9 cellular contexts compared by ENCODE assay signal in the genomic region with DNA sequence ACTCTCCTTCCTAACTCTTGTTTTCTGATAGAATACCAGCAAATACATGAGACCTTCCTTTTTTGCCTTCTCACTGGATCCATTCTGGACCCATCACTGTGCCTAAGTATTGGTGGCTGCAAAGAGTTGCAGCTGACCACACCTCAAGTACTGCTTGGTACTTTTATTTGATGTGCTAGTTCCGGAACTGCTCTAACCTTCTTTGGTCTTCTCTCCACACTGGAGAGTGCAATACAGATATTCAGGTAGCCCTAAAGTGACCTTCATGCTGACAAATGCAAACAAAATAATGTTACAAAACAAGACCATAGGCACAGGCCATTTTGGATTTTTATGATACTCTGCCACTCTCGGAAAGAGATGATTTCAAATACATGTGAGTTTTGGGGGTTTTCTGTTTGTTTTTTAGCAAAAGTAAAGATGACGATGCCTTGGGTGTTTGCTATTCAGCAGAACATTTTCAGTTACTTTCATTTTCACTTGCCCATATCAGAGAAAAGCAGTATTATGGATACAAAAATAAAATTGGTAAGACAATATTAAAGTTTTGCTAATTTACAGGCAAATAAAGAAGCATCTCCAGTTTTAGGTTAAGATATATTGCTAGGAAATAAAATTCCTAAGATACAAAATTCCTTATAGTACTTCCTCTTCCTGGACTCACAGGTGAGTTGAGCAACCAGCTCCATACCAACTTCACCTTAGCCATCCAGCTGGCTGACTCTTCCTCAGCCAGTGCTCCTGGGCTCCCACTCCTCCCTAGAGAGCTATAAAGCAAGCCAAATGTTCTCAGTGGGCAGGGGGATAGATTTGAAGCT. TPM values are rescaled to one million over a fixed set of nuclear protein-coding genes. Genes with fewer than 3 reads are reported as not detected.
DNase-seq lines count a peak whose midpoint lies in the region; ATAC-seq, FAIRE-seq and TF ChIP-seq lines count a peak whose summit lies in the region.
"Had no signal": no experiment of that assay in that cellular context is flagged by ENCODE, and none has a peak within 500 bp of the region (broad histone marks: within the 10 kb centered on the region; RNA-seq: fewer than 3 reads in every experiment).

No MANE protein-coding gene starts in this region.

- ATAC-seq in GM21423 (IDR thresholded peaks at IDR 0.05; ENCODE audit: unreplicated experiment) (no peak), HG02884 (IDR thresholded peaks at IDR 0.05; ENCODE audit: unreplicated experiment) (no peak)
- ATAC-seq: HCT116 had no signal

- no peak for DNase-seq in T-helper 1 cell
- no peak for DNase-seq in activated CD4-positive, alpha-beta memory T cell treated with anti-CD3 and anti-CD28 coated beads, Interleukin-2, amount 10 ng/mL, durations not matched to agents 7 days and 5 days
- DNase-seq in keratinocyte (ENCODE audit: low read depth, low spot score): no peak
- no peak for DNase-seq in stomach
- no peak for DNase-seq in NCI-H1694 treated with DMSO at 0.1 percent for 48 hours (lab: John Stamatoyannopoulos, UW)

- 44 to 50% (median 45%) methylated on average over 3 of the region's 3 CpGs for WGBS in stomach, 5 donors

- H3K4me2 ChIP-seq in keratinocyte (ENCODE audit: control insufficient read depth, extremely low read depth, insufficient read depth, low read depth, low read length): peak overlapping the region; percentile 11

- H3K27me3 Mint-ChIP-seq in T-helper 1 cell treated with Interleukin-12 subunit alpha and Interleukin-12 subunit beta and Interleukin-4 antibody, amounts not matched to agents 30 μg/mL and 1 μg/mL, for 36 hours (ENCODE audit: low read depth): no peaks in the 10 kb centered on the region
- H3K27me3 Mint-ChIP-seq in activated CD4-positive, alpha-beta memory T cell treated with anti-CD3 and anti-CD28 coated beads, Interleukin-2, amount 10 ng/mL, durations not matched to agents 7 days and 5 days: peaks cover 1% of the 10 kb centered on the region

- H2AFZ ChIP-seq in keratinocyte (ENCODE audit: control insufficient read depth, low read length): no peak overlapping the region

- CTCF ChIA-PET in activated CD4-positive, alpha-beta memory T cell treated with anti-CD3 and anti-CD28 coated beads, Interleukin-2, amount 10 ng/mL, durations not matched to agents 7 days and 5 days (lab: Charles Lee): interaction anchor here (1.0 kb wide), 1 partner anchor 43 kb away, joined by 3 read pairs; no protein-coding TSS in a partner anchor

- H3K4me1 ChIP-seq in keratinocyte (ENCODE audit: control insufficient read depth, extremely low read depth, insufficient read depth, low read length): peaks cover 24% of the 10 kb centered on the region
- H3K4me1 ChIP-seq in stomach: peaks cover 5 to 46% (median 17%) of the 10 kb centered on the region in 4 donors

- H3K4me1 Mint-ChIP-seq in T-helper 1 cell treated with Interleukin-12 subunit alpha and Interleukin-12 subunit beta and Interleukin-4 antibody, amounts not matched to agents 30 μg/mL and 1 μg/mL, for 36 hours (ENCODE audit: low read depth): peaks cover 7% of the 10 kb centered on the region
- peaks cover 8% of the 10 kb centered on the region for H3K4me1 Mint-ChIP-seq in activated CD4-positive, alpha-beta memory T cell treated with anti-CD3 and anti-CD28 coated beads, Interleukin-2, amount 10 ng/mL, durations not matched to agents 7 days and 5 days

- H3K4me3 Mint-ChIP-seq in T-helper 1 cell treated with Interleukin-12 subunit alpha and Interleukin-12 subunit beta and Interleukin-4 antibody, amounts not matched to agents 30 μg/mL and 1 μg/mL, for 36 hours: peak overlapping the region; percentile 41
- peak overlapping the region; percentile 50 for H3K4me3 Mint-ChIP-seq in activated CD4-positive, alpha-beta memory T cell treated with anti-CD3 and anti-CD28 coated beads, Interleukin-2, amount 10 ng/mL, durations not matched to agents 7 days and 5 days

- H3K9me3 Mint-ChIP-seq in T-helper 1 cell treated with Interleukin-12 subunit alpha and Interleukin-12 subunit beta and Interleukin-4 antibody, amounts not matched to agents 30 μg/mL and 1 μg/mL, for 36 hours: no peaks in the 10 kb centered on the region
- peaks cover 2% of the 10 kb centered on the region for H3K9me3 Mint-ChIP-seq in activated CD4-positive, alpha-beta memory T cell treated with anti-CD3 and anti-CD28 coated beads, Interleukin-2, amount 10 ng/mL, durations not matched to agents 7 days and 5 days

- no peak for TF ChIP-seq EP300 in stomach (IDR thresholded peaks at IDR 0.05)

- H3K27ac ChIP-seq in keratinocyte (ENCODE audit: control insufficient read depth, insufficient read depth, low read length) (no peak overlapping the region), stomach (peak overlapping the region; percentile 20 to 82 (median 46))

- no peaks in the 10 kb centered on the region for H3K36me3 ChIP-seq in keratinocyte (ENCODE audit: control insufficient read depth in 2 of 2, extremely low read depth in 1 of 2, insufficient read depth in 2 of 2, low read length in 2 of 2)
- no peaks in the 10 kb centered on the region for H3K36me3 ChIP-seq in stomach

- intact Hi-C loops in stomach (cut with DNase I; ENCODE audit: low total_unique reads): no loop called here

- no peak for TF ChIP-seq POLR2A in stomach (IDR thresholded peaks at IDR 0.05)

- H3K27me3 ChIP-seq in keratinocyte (ENCODE audit: control insufficient read depth, extremely low read depth, insufficient read depth, low read length): no peaks in the 10 kb centered on the region
- no peaks in the 10 kb centered on the region for H3K27me3 ChIP-seq in stomach

- H3K4me3 ChIP-seq in keratinocyte (ENCODE audit: control insufficient read depth in 2 of 3, extremely low read depth in 1 of 3, insufficient read depth in 2 of 3, low read depth in 1 of 3, low read length in 3 of 3): no peak overlapping the region
- peak overlapping the region; percentile 9 to 35 (median 22) for H3K4me3 ChIP-seq in stomach

- POLR2A ChIA-PET in activated CD4-positive, alpha-beta memory T cell treated with anti-CD3 and anti-CD28 coated beads, Interleukin-2, amount 10 ng/mL, durations not matched to agents 7 days and 5 days (lab: Charles Lee): no interaction called here

- no peaks in the 10 kb centered on the region for H3K9me1 ChIP-seq in keratinocyte (ENCODE audit: control insufficient read depth, extremely low read depth, insufficient read depth, low read length)

- peak; percentile 66 for FAIRE-seq in keratinocyte (lab: Jason Lieb, UNC)

- H4K20me1 ChIP-seq in keratinocyte (ENCODE audit: control insufficient read depth, extremely low read depth, insufficient read depth, low read length): no peaks in the 10 kb centered on the region

- peaks cover 2% of the 10 kb centered on the region for H3K36me3 Mint-ChIP-seq in T-helper 1 cell treated with Interleukin-12 subunit alpha and Interleukin-12 subunit beta and Interleukin-4 antibody, amounts not matched to agents 30 μg/mL and 1 μg/mL, for 36 hours (ENCODE audit: low read depth)
- H3K36me3 Mint-ChIP-seq in activated CD4-positive, alpha-beta memory T cell treated with anti-CD3 and anti-CD28 coated beads, Interleukin-2, amount 10 ng/mL, durations not matched to agents 7 days and 5 days (ENCODE audit: low read depth): peaks cover 4% of the 10 kb centered on the region

- TF ChIP-seq CTCF in keratinocyte (optimal IDR thresholded peaks at IDR 0.05 in 1 of 3, IDR thresholded peaks at IDR 0.05 in 1 of 3, conservative IDR thresholded peaks at IDR 0.05 in 1 of 3; ENCODE audit: extremely low read depth in 1 of 3, insufficient read depth in 2 of 3, low read length in 3 of 3) (no peak), stomach (IDR thresholded peaks at IDR 0.05) (no peak)

- peak overlapping the region; percentile 34 for H3K27ac Mint-ChIP-seq in T-helper 1 cell treated with Interleukin-12 subunit alpha and Interleukin-12 subunit beta and Interleukin-4 antibody, amounts not matched to agents 30 μg/mL and 1 μg/mL, for 36 hours
- no peak overlapping the region for H3K27ac Mint-ChIP-seq in activated CD4-positive, alpha-beta memory T cell treated with anti-CD3 and anti-CD28 coated beads, Interleukin-2, amount 10 ng/mL, durations not matched to agents 7 days and 5 days

- H3K9me3 ChIP-seq in keratinocyte (ENCODE audit: control insufficient read depth, low read depth, low read length) (no peaks in the 10 kb centered on the region), stomach (no peaks in the 10 kb centered on the region)

- no peak overlapping the region for H3K9ac ChIP-seq in keratinocyte (ENCODE audit: control insufficient read depth, extremely low read depth, insufficient read depth, low read length)

- peaks cover 94% of the 10 kb centered on the region for H3K79me2 ChIP-seq in keratinocyte (ENCODE audit: control insufficient read depth, insufficient read depth, low read length)

- dilution Hi-C loops in keratinocyte (cut with MboI; ENCODE audit: extremely low pct_ligation_motif_present, low sequenced_read_pairs): no loop called here

RNA-seq across cellular contexts. Expression of a gene that starts 42.0 kb away (rescaled TPM):
- total RNA-seq in activated CD4-positive, alpha-beta memory T cell treated with anti-CD3 and anti-CD28 coated beads, Interleukin-2, amount 10 ng/mL, durations not matched to agents 7 days and 5 days: under 1 TPM; 0.50 to 0.53 TPM
- polyA plus RNA-seq in keratinocyte (42.6 to 52.7 TPM (median 50.4 TPM) in 3 replicates), stomach (10 to 100 TPM in 2 of 3 donors, 1 to 10 TPM in 1; 7.0 to 12.1 (median 10.2) TPM)
- 24.3 TPM for polyA plus RNA-seq in keratinocyte (2011; ENCODE audit: low read depth)
- polyA plus RNA-seq in keratinocyte (2011; cell fraction: cytosol; rRNA removed): 18.0 and 29.0 TPM in 2 replicates
- 106 and 107 TPM in 2 replicates for polyA plus RNA-seq in keratinocyte (2011; cell fraction: nucleus; rRNA removed)
- 25.9 and 73.3 TPM in 2 replicates for polyA plus RNA-seq in keratinocyte (2012; ENCODE audit: low replicate concordance)
- polyA minus RNA-seq in keratinocyte: 120 to 188 TPM (median 180 TPM) in 3 replicates
- polyA minus RNA-seq in keratinocyte (2011; cell fraction: cytosol; rRNA and poly(A)+ RNA removed): 51.2 TPM
- 393 and 711 TPM in 2 replicates for polyA minus RNA-seq in keratinocyte (2011; cell fraction: nucleus; rRNA and poly(A)+ RNA removed)
- 100 to 1,000 TPM in 4 of 5 donors, 10 to 100 TPM in 1; 73.2 to 644 (median 172) TPM for total RNA-seq in stomach

Comparison
In these comparisons a context has a peak if more than half of its experiments do, and no peak if none do; other contexts are left out.
1. H3K4me3 ChIP-seq: peak in stomach (4 of 4); none in keratinocyte (0 of 3).
2. RNA of a gene that starts 42.0 kb away (total RNA-seq): 73.2 to 644 TPM in stomach; 0.50 to 0.53 TPM in activated CD4-positive, alpha-beta memory T cell treated with anti-CD3 and anti-CD28 coated beads, Interleukin-2, amount 10 ng/mL, durations not matched to agents 7 days and 5 days; every median in the first group is over 10 times any median in the second.